Comparison of ENCODE assay signal across 19 cellular contexts in the genomic region with DNA sequence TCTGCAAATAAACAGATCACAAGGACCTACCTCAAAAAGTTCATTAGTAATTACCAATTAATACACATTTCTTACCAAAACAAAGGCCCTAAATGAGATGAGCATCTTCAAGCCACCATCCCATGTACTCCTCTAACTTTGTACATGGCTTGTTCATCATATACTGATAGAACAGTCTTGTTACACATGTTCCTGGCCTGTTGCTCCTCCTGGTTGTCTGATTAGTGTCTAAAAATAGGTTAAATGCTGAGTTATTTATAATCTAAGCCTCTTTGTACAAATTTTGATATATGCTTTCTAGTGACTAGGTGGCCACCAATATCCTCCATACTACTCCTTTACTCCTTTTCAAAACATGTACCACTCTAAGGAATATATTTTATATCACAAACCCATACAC. TPM values are rescaled to one million over a fixed set of nuclear protein-coding genes. Genes with fewer than 3 reads are reported as not detected.
DNase-seq lines count a peak whose midpoint lies in the region; ATAC-seq, FAIRE-seq and TF ChIP-seq lines count a peak whose summit lies in the region.
"Had no signal": no experiment of that assay in that cellular context is flagged by ENCODE, and none has a peak within 500 bp of the region (broad histone marks: within the 10 kb centered on the region; RNA-seq: fewer than 3 reads in every experiment).

No MANE protein-coding gene starts in this region.

- no peak for TF ChIP-seq POLR2A in K562 (conservative IDR thresholded peaks at IDR 0.05)

- H3K4me2 ChIP-seq in K562 (ENCODE audit: insufficient read depth, low read length), result no peak overlapping the region
- H3K4me2 ChIP-seq: GM23338 had no signal

- H3K36me3 ChIP-seq in left ventricle myocardium inferior, result peaks cover 25% of the 10 kb centered on the region
- peaks cover 6% of the 10 kb centered on the region; the same call in 2 of the 3 replicates for H3K36me3 ChIP-seq in K562 (ENCODE audit: control insufficient read depth, insufficient read depth, low read length)
- H3K36me3 ChIP-seq: BE2C had no signal

- TF ChIP-seq RAD21 in K562 (CRISPR knock-in tag; conservative IDR thresholded peaks at IDR 0.05 in 1 of 2, IDR thresholded peaks at IDR 0.05 in 1 of 2), result no peak

- H3K79me2 ChIP-seq in K562 (ENCODE audit: control insufficient read depth, insufficient read depth, low read length), result no peaks in the 10 kb centered on the region; the same call in 2 of the 3 replicates

- no peak overlapping the region for H3K9ac ChIP-seq in K562 (ENCODE audit: insufficient read depth in 1 of 2, low read depth in 2 of 2, low read length in 2 of 2)

- no peaks in the 10 kb centered on the region for H3K9me1 ChIP-seq in K562 (ENCODE audit: control insufficient read depth, insufficient read depth, low read length)

- H3K9me3 ChIP-seq in left ventricle myocardium inferior (replicated peaks) (peaks cover 28% of the 10 kb centered on the region), K562 (replicated peaks; ENCODE audit: control insufficient read depth, insufficient read depth, low read depth, low read length) (peaks cover 5% of the 10 kb centered on the region; the same call in 1 of the 2 replicates)
- H3K9me3 ChIP-seq: BE2C, Caco-2 had no signal

- no peak overlapping the region for H2AFZ ChIP-seq in K562 (ENCODE audit: low read depth, low read length)
- H2AFZ ChIP-seq: GM23338 had no signal

- no peaks in the 10 kb centered on the region for H3K27me3 ChIP-seq in left ventricle myocardium inferior (ENCODE audit: low read depth)
- no peaks in the 10 kb centered on the region for H3K27me3 ChIP-seq in K562 (ENCODE audit: control insufficient read depth in 2 of 2, insufficient read depth in 2 of 2, low read length in 2 of 2)
- H3K27me3 ChIP-seq: BE2C had no signal

- H3K27ac ChIP-seq in left ventricle myocardium inferior (replicated peaks) (no peak overlapping the region), K562 (ENCODE audit: extremely low read depth, low read depth, low read length) (no peak overlapping the region)
- H3K27ac ChIP-seq: HL-60 had no signal

- CTCF ChIA-PET in K562 (lab: Yijun Ruan, JAX; ENCODE audit: low intra/inter-chr PET ratio), result no interaction called here

- peaks cover 21% of the 10 kb centered on the region for H3K4me1 ChIP-seq in left ventricle myocardium inferior
- no peaks in the 10 kb centered on the region for H3K4me1 ChIP-seq in K562 (replicated peaks in 1 of 2; ENCODE audit: control insufficient read depth in 2 of 2, insufficient read depth in 2 of 2, low read length in 2 of 2)
- H3K4me1 ChIP-seq: BE2C, Caco-2 had no signal

- BruUV-seq in K562 (replicated peaks; lab: Mats Ljungman, UMichigan), result no TSS peak

- TF ChIP-seq EP300 in K562 (IDR thresholded peaks at IDR 0.05; ENCODE audit: low read length), result no peak

- peak; percentile 74 for ATAC-seq in left ventricle myocardium superior
- peak; percentile 35; the same call in 2 of the 3 replicates for ATAC-seq in K562
- no peak for ATAC-seq in GM19023 (IDR thresholded peaks at IDR 0.05; ENCODE audit: unreplicated experiment)
- no peak for ATAC-seq in GM18511 (IDR thresholded peaks at IDR 0.05; ENCODE audit: unreplicated experiment)
- ATAC-seq in GM21367 (IDR thresholded peaks at IDR 0.05; ENCODE audit: unreplicated experiment), result no peak
- ATAC-seq: GM23338 had no signal

- in situ Hi-C loops in K562 (cut with MboI), result no loop called here

- TF ChIP-seq CTCF in left ventricle myocardium inferior (IDR thresholded peaks at IDR 0.05; ENCODE audit: borderline replicate concordance) (no peak), K562 (IDR thresholded peaks at IDR 0.05 in 2 of 3, conservative IDR thresholded peaks at IDR 0.05 in 1 of 3; ENCODE audit: insufficient read depth in 2 of 3, low read depth in 1 of 3, low read length in 3 of 3) (no peak)

- no peak overlapping the region for H3K4me3 ChIP-seq in left ventricle myocardium inferior
- no peak overlapping the region for H3K4me3 ChIP-seq in K562
- H3K4me3 ChIP-seq: GM23338 had no signal

- FAIRE-seq in K562 (lab: Jason Lieb, UNC), result no peak
- FAIRE-seq: H54 had no signal

- H4K20me1 ChIP-seq in K562 (replicated peaks; ENCODE audit: control insufficient read depth, insufficient read depth, low read length), result no peaks in the 10 kb centered on the region

- DNase-seq in left ventricle myocardium superior (no peak), left ventricle myocardium inferior (no peak), K562 (ENCODE audit: extremely low read depth in 1 of 4, low spot score in 3 of 4) (no peak), myocyte (ENCODE audit: low read depth) (peak; percentile 12)
- DNase-seq: ACHN; BE2C; C1 segment of cervical spinal cord; Caco-2; CD4-positive, CD25-positive, alpha-beta regulatory T cell; DMS153; DMS79; GDM1; HCEC 1CT had no signal

- POLR2A ChIA-PET in K562 (lab: Yijun Ruan, JAX), result no interaction called here

- intact Hi-C loops in left ventricle myocardium superior (cut with micrococcal nuclease) (no loop called here), left ventricle myocardium inferior (cut with micrococcal nuclease) (no loop called here), K562 (cut with micrococcal nuclease) (no loop called here)

TF ChIP-seq in K562, 482 proteins besides CTCF, POLR2A, EP300 and RAD21:
- no peak for TF ChIP-seq ZNF217 (CRISPR knock-in tag; IDR thresholded peaks at IDR 0.05)
- TF ChIP-seq, protein P1, sequence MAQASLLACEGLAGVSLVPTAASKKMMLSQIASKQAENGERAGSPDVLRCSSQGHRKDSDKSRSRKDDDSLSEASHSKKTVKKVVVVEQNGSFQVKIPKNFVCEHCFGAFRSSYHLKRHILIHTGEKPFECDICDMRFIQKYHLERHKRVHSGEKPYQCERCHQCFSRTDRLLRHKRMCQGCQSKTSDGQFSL (CRISPR knock-in tag; IDR thresholded peaks at IDR 0.05), result no peak
- TF ChIP-seq, protein P1 (tag; IDR thresholded peaks at IDR 0.05), result no peak
- TF ChIP-seq MEF2A (IDR thresholded peaks at IDR 0.05; ENCODE audit: control insufficient read depth, low read depth, low read length), result peak; percentile 66; the same call in 1 of the 2 replicates
- no peak for TF ChIP-seq SNRNP70 (optimal IDR thresholded peaks at IDR 0.05; ENCODE audit: low read depth, low read length)
- no peak for TF ChIP-seq TCF7 (IDR thresholded peaks at IDR 0.05; ENCODE audit: borderline replicate concordance)

RNA-seq across cellular contexts. Expression of a gene that starts 25.0 kb away (rescaled TPM):
- total RNA-seq in left ventricle myocardium superior (27.1 TPM), left ventricle myocardium inferior (26.9 TPM), K562 (2014; rRNA removed) (26.5 and 27.0 TPM in 2 replicates), K562 (2014; rRNA removed; fragmentation: Illumina TruSeq; extraction: Trizol) (36.0 and 36.4 TPM in 2 replicates), K562 (2015; rRNA removed; fragmentation: Illumina TruSeq; extraction: Trizol) (36.6 and 38.1 TPM in 2 replicates), K562 (2021) (25.6 and 28.9 TPM in 2 replicates), myocyte (73.0 and 76.0 TPM in 2 replicates)
- total RNA-seq in K562 (2011; cell fraction: chromatin; rRNA removed; ENCODE audit: low replicate concordance), result 37.2 and 85.0 TPM in 2 replicates
- total RNA-seq in K562 (2011; cell fraction: nucleolus; rRNA removed), result 19.2 and 21.7 TPM in 2 replicates
- total RNA-seq in K562 (2011; cell fraction: nucleoplasm; rRNA removed), result 36.4 and 46.8 TPM in 2 replicates
- polyA plus RNA-seq in K562 (2011; rRNA removed) (28.0 and 31.8 TPM in 2 replicates), K562 (2014; fragmentation: Illumina TruSeq; extraction: Trizol) (21.8 and 24.2 TPM in 2 replicates), K562 (2014; fragmentation: Nextera tagmentation; extraction: Ambion mirVana) (1 to 10 TPM; 2.9 to 5.1 TPM), K562 (2014; rRNA removed) (13.5 and 19.8 TPM in 2 replicates)
- 16.9 and 21.2 TPM in 2 replicates for polyA plus RNA-seq in K562 (2011; cell fraction: cytosol; rRNA removed)
- 15.1 and 18.6 TPM in 2 replicates for polyA plus RNA-seq in K562 (2011; cell fraction: nucleus; rRNA removed)
- 15.9 and 23.7 TPM in 2 replicates for polyA plus RNA-seq in K562 (2012)
- 68.1 and 87.9 TPM in 2 replicates for polyA minus RNA-seq in K562 (2011; rRNA and poly(A)+ RNA removed)
- polyA minus RNA-seq in K562 (2011; cell fraction: cytosol; rRNA and poly(A)+ RNA removed), result 33.6 and 38.9 TPM in 2 replicates
- polyA minus RNA-seq in K562 (2011; cell fraction: nucleus; rRNA and poly(A)+ RNA removed), result 35.9 and 61.5 TPM in 2 replicates
- polyA plus RNA-seq in myocyte (2012), result 20.7 TPM

Comparison
In these comparisons a context has a peak if more than half of its experiments do, and no peak if none do; other contexts are left out.
1. ATAC-seq: peak in left ventricle myocardium superior (single experiment) and K562 (single experiment); none in GM19023 (single experiment), GM18511 (single experiment) and GM21367 (single experiment).